In genomic region chr13:43368003-43368402, GRCh38 we compare ENCODE assay signal across 8 cellular contexts.
DNase-seq lines count a peak whose midpoint lies in the region; ATAC-seq and TF ChIP-seq lines count a peak whose summit lies in the region.

No MANE protein-coding gene starts in this region.

- H3K9me3 Mint-ChIP-seq in progenitor cell of endocrine pancreas (ENCODE audit: low read depth) = no peaks in the 10 kb centered on the region

- no peak overlapping the region for H3K4me3 Mint-ChIP-seq in progenitor cell of endocrine pancreas (ENCODE audit: low read depth)

- no peak for TF ChIP-seq CTCF in choroid plexus epithelial cell (conservative IDR thresholded peaks at IDR 0.05; ENCODE audit: low read depth, low read length)
- no peak for TF ChIP-seq CTCF in progenitor cell of endocrine pancreas (IDR thresholded peaks at IDR 0.05; ENCODE audit: unreplicated experiment)

- peaks cover 10% of the 10 kb centered on the region for H3K4me1 Mint-ChIP-seq in progenitor cell of endocrine pancreas (ENCODE audit: low read depth)

- H3K27me3 Mint-ChIP-seq in progenitor cell of endocrine pancreas = no peaks in the 10 kb centered on the region

- H3K4me3 ChIP-seq in choroid plexus epithelial cell (ENCODE audit: low read depth, low read length) = peak overlapping the region; percentile 43

- peak overlapping the region; percentile 30 for H3K27ac Mint-ChIP-seq in progenitor cell of endocrine pancreas

- H3K36me3 Mint-ChIP-seq in progenitor cell of endocrine pancreas (ENCODE audit: insufficient read depth) = no peaks in the 10 kb centered on the region

- DNase-seq in choroid plexus epithelial cell (ENCODE audit: low read depth) = peak; percentile 55
- no peak for DNase-seq in progenitor cell of endocrine pancreas (ENCODE audit: low spot score, unreplicated experiment)
- DNase-seq in GF-D8 (lab: John Stamatoyannopoulos, UW) = no peak
- DNase-seq in NCI-H774 (lab: John Stamatoyannopoulos, UW) = no peak
- no peak for DNase-seq in epidermal melanocyte (ENCODE audit: insufficient read length, low spot score)
- no peak for DNase-seq in NCI-H1105 treated with DMSO at 0.1 percent for 48 hours (lab: John Stamatoyannopoulos, UW)

- ATAC-seq in GM18858 (IDR thresholded peaks at IDR 0.05; ENCODE audit: unreplicated experiment) = peak; percentile 63
- peak; percentile 55 for ATAC-seq in HG03354 (IDR thresholded peaks at IDR 0.05; ENCODE audit: poor library complexity, severe bottlenecking, unreplicated experiment)
